In genomic region chr15:78317145-78317836, GRCh38 we compare ENCODE assay signal across 8 cellular contexts. TPM values are rescaled to one million over a fixed set of nuclear protein-coding genes. Genes with fewer than 3 reads are reported as not detected.
A peak's percentile ranks its signal among the peaks of the same experiment; 100 is the strongest.
DNase-seq lines count a peak whose midpoint lies in the region; ATAC-seq and TF ChIP-seq lines count a peak whose summit lies in the region.

No MANE protein-coding gene starts in this region.

- ATAC-seq in PC-3, result peak; percentile 52
- peak; percentile 64 for ATAC-seq in esophagus mucosa
- ATAC-seq in psoas muscle, result peak in 3 of 4 donors; percentile 12 to 42 (median 34)
- ATAC-seq in HG03045 (IDR thresholded peaks at IDR 0.05; ENCODE audit: unreplicated experiment), result no peak
- no peak for ATAC-seq in HG03095 (IDR thresholded peaks at IDR 0.05; ENCODE audit: unreplicated experiment)

- CTCF ChIA-PET in PC-3 (lab: Charles Lee), result interaction anchor here (0.6 kb wide), 2 partner anchors 102 to 121 kb away, joined by 3 to 4 read pairs; no protein-coding TSS in a partner anchor

- H3K4me3 ChIP-seq in PC-3 (ENCODE audit: low read length) (no peak overlapping the region), psoas muscle (no peak overlapping the region), coronary artery (no peak overlapping the region)

- BruUV-seq in PC-3 (replicated peaks; lab: Mats Ljungman, UMichigan), result TSS peak; percentile 84

- no peak overlapping the region for H3K4me2 ChIP-seq in PC-3 (ENCODE audit: low read length)

- no peak overlapping the region for H3K27ac ChIP-seq in PC-3 (ENCODE audit: low read length)
- no peak overlapping the region for H3K27ac ChIP-seq in psoas muscle
- H3K27ac ChIP-seq in coronary artery, result no peak overlapping the region

- intact Hi-C loops in PC-3 (cut with micrococcal nuclease) (no loop called here), psoas muscle (cut with DNase I) (no loop called here)

- no peaks in the 10 kb centered on the region for H3F3A ChIP-seq in PC-3 (ENCODE audit: low read length, unreplicated experiment)

- H3K27me3 ChIP-seq in PC-3 (ENCODE audit: low read length), result no peaks in the 10 kb centered on the region
- H3K27me3 ChIP-seq in psoas muscle (ENCODE audit: insufficient read depth in 3 of 3, low read length in 2 of 3), result no peaks in the 10 kb centered on the region

- H3K9me3 ChIP-seq in PC-3 (ENCODE audit: low read length) (no peaks in the 10 kb centered on the region), psoas muscle (no peaks in the 10 kb centered on the region)

- H3K79me2 ChIP-seq in PC-3 (ENCODE audit: low read length), result no peaks in the 10 kb centered on the region

- H3K9ac ChIP-seq in PC-3 (ENCODE audit: low read length), result no peak overlapping the region

- no peaks in the 10 kb centered on the region for H4K20me1 ChIP-seq in PC-3 (ENCODE audit: low read length)

- no peaks in the 10 kb centered on the region for H3K9me2 ChIP-seq in PC-3 (replicated peaks; ENCODE audit: low read length)

- WGBS in psoas muscle, 3 donors, result 83 to 91% (median 85%) methylated on average over 8 of the region's 8 CpGs

- H2AFZ ChIP-seq in PC-3 (ENCODE audit: low read length), result no peak overlapping the region

- POLR2A ChIA-PET in PC-3 (lab: Charles Lee; ENCODE audit: unreplicated experiment), result interaction anchor here (0.5 kb wide), 1 partner anchor 140 kb away, joined by 3 read pairs; no protein-coding TSS in a partner anchor

- DNase-seq in NCI-H82 (lab: John Stamatoyannopoulos, UW) (peak; percentile 41), NCI-H82 treated with DMSO at 0.1 percent for 48 hours (lab: John Stamatoyannopoulos, UW; ENCODE audit: unreplicated experiment) (no peak), PC-3 (peak; percentile 52), psoas muscle (peak in 1 of 2 donors; percentile 26), coronary artery (ENCODE audit: low spot score) (no peak)

- no peaks in the 10 kb centered on the region for H3K36me3 ChIP-seq in PC-3 (ENCODE audit: low read depth, low read length)
- no peaks in the 10 kb centered on the region for H3K36me3 ChIP-seq in psoas muscle (ENCODE audit: insufficient read depth in 1 of 2, low read depth in 1 of 2)

- H3K4me1 ChIP-seq in PC-3 (ENCODE audit: insufficient read depth, low read length), result peaks cover 11% of the 10 kb centered on the region
- no peaks in the 10 kb centered on the region for H3K4me1 ChIP-seq in psoas muscle

- TF ChIP-seq CTCF in PC-3 (conservative IDR thresholded peaks at IDR 0.05; ENCODE audit: low read depth, low read length) (peak; percentile 44), psoas muscle (IDR thresholded peaks at IDR 0.05) (no peak), coronary artery (IDR thresholded peaks at IDR 0.05) (no peak)

RNA-seq across cellular contexts. Expression of gene SKIC8, which starts 17.9 kb away (rescaled TPM):
- total RNA-seq in PC-3 (2014; rRNA removed), result 54.7 and 56.1 TPM in 2 replicates
- total RNA-seq in esophagus mucosa, result 38.3 TPM
- total RNA-seq in psoas muscle, result 10 to 100 TPM; 17.7 to 38.6 (median 30.8) TPM
- polyA plus RNA-seq in psoas muscle, result 10 to 100 TPM; 32.9 to 48.9 (median 39.7) TPM

RNA-seq across cellular contexts. Expression of gene CRABP1, which starts 22.9 kb away (rescaled TPM):
- total RNA-seq in PC-3 (2014; rRNA removed) (not detected in 2 replicates), esophagus mucosa (not detected), psoas muscle (not detected)
- polyA plus RNA-seq in psoas muscle, result under 1 TPM in 1 of 3 donors, not detected in 2; 0.05 TPM

RNA-seq across cellular contexts. Expression of gene DNAJA4, which starts 52.9 kb away (rescaled TPM):
- total RNA-seq in PC-3 (2014; rRNA removed), result 1.3 and 5.4 TPM in 2 replicates
- total RNA-seq in esophagus mucosa, result 9.5 TPM
- 100 to 1,000 TPM in 3 of 4 donors, 10 to 100 TPM in 1; 78.5 to 263 (median 184) TPM for total RNA-seq in psoas muscle
- polyA plus RNA-seq in psoas muscle, result 100 to 1,000 TPM; 154 to 276 (median 188) TPM

Comparison
In these comparisons a context has a peak if more than half of its experiments do, and no peak if none do; other contexts are left out.
1. DNase-seq: peak in NCI-H82 (single experiment) and PC-3 (single experiment); none in NCI-H82 treated with DMSO at 0.1 percent for 48 hours (single experiment) and coronary artery (single experiment).
2. ATAC-seq: peak in PC-3 (single experiment), esophagus mucosa (single experiment) and psoas muscle (3 of 4); none in HG03045 (single experiment) and HG03095 (single experiment).